ENCODE assay signal across 8 cellular contexts in genomic region chr3:44439499-44440295, GRCh38. TPM values are rescaled to one million over a fixed set of nuclear protein-coding genes. Genes with fewer than 3 reads are reported as not detected.
DNase-seq lines count a peak whose midpoint lies in the region; ATAC-seq, FAIRE-seq and TF ChIP-seq lines count a peak whose summit lies in the region.

No MANE protein-coding gene starts in this region.

- CTCF ChIA-PET in GM12878 (lab: Yijun Ruan, JAX) (interaction anchor here (0.8 to 1.9 kb wide), 10 partner anchors 9 to 120 kb away, joined by 3 to 19 read pairs (median 4); partner anchors contain the start of gene TCAIM), PC-9 (lab: Charles Lee) (no interaction called here)

- SMC1A ChIA-PET in GM12878 (lab: Charles Lee; ENCODE audit: uncharacterized antibody, unreplicated experiment): interaction anchor here (0.7 to 2.9 kb wide), 20 partner anchors 8 to 554 kb away, joined by 3 to 33 read pairs (median 3); partner anchors contain the start of gene TCAIM

- RAD21 ChIA-PET in GM12878 (lab: Charles Lee; ENCODE audit: unreplicated experiment): interaction anchor here (0.7 to 2.2 kb wide), 10 partner anchors 15 to 115 kb away, joined by 3 to 34 read pairs (median 4); partner anchors contain the start of genes TCAIM and ZNF445

- H3K4me1 Mint-ChIP-seq in T-helper 2 cell treated with Interferon-gamma antibody and Interleukin-4, amounts not matched to agents 5 μg/mL and 100 μg/mL, for 36 hours (ENCODE audit: low read depth): peaks cover 29% of the 10 kb centered on the region

- no peaks in the 10 kb centered on the region for H3F3A ChIP-seq in PC-9 (ENCODE audit: insufficient read depth, low read depth)

- H3K9ac ChIP-seq in GM12878 (ENCODE audit: control insufficient read depth, insufficient read depth, low read length): peak overlapping the region; percentile 52

- BruUV-seq in GM12878 (replicated peaks; lab: Mats Ljungman, UMichigan): TSS peak; percentile 47
- no TSS peak for BruUV-seq in PC-9 (replicated peaks; lab: Mats Ljungman, UMichigan)

- ATAC-seq in GM18858 (IDR thresholded peaks at IDR 0.05; ENCODE audit: unreplicated experiment) (peak; percentile 95), HG03095 (IDR thresholded peaks at IDR 0.05; ENCODE audit: unreplicated experiment) (peak; percentile 97), GM12878 (peak; percentile 98)

- H3K79me2 ChIP-seq in GM12878 (ENCODE audit: control insufficient read depth, insufficient read depth, low read length) (no peaks in the 10 kb centered on the region), PC-9 (ENCODE audit: low read depth) (no peaks in the 10 kb centered on the region)

- TF ChIP-seq EP300 in GM12878 (IDR thresholded peaks at IDR 0.05; ENCODE audit: borderline replicate concordance in 1 of 2, control insufficient read depth in 1 of 2, low read depth in 2 of 2, low read length in 2 of 2): peak; percentile 71 to 77; a peak in 3 of 4 replicates

- peak; percentile 70; the same call in 1 of the 2 replicates for TF ChIP-seq POLR2A in GM12878 (IDR thresholded peaks at IDR 0.05; ENCODE audit: low read depth, low read length)

- peaks cover 25% of the 10 kb centered on the region for H3K4me1 ChIP-seq in GM12878 (ENCODE audit: control insufficient read depth, insufficient read depth, low read length)
- no peaks in the 10 kb centered on the region for H3K4me1 ChIP-seq in PC-9 (replicated peaks; ENCODE audit: insufficient read depth)

- H3K36me3 Mint-ChIP-seq in T-helper 2 cell treated with Interferon-gamma antibody and Interleukin-4, amounts not matched to agents 5 μg/mL and 100 μg/mL, for 36 hours (ENCODE audit: low read depth): peaks cover 38% of the 10 kb centered on the region

- peak overlapping the region; percentile 82 for H3K4me3 Mint-ChIP-seq in T-helper 2 cell treated with Interferon-gamma antibody and Interleukin-4, amounts not matched to agents 5 μg/mL and 100 μg/mL, for 36 hours

- in situ Hi-C loops in GM12878 (cut with MboI): no loop called here

- peak overlapping the region; percentile 92 for H3K27ac ChIP-seq in GM12878 (ENCODE audit: control insufficient read depth, insufficient read depth)
- H3K27ac ChIP-seq in PC-9: no peak overlapping the region

- 0% methylated on average over 7 of the region's 7 CpGs for WGBS in GM12878 (ENCODE audit: insufficient coverage, insufficient replicate concordance, low lambda C conversion rate, missing lambda C conversion rate)

- peak; percentile 99 for FAIRE-seq in GM12878 (lab: Jason Lieb, UNC)

- TF ChIP-seq CTCF in GM12878 (IDR thresholded peaks at IDR 0.05 in 2 of 3, conservative IDR thresholded peaks at IDR 0.05 in 1 of 3; ENCODE audit: control insufficient read depth in 2 of 3, extremely low read depth in 1 of 3, insufficient read depth in 1 of 3, low read depth in 3 of 3, low read length in 3 of 3): no peak
- TF ChIP-seq CTCF in PC-9 (conservative IDR thresholded peaks at IDR 0.05): no peak

- TF ChIP-seq RAD21 in GM12878 (IDR thresholded peaks at IDR 0.05; ENCODE audit: insufficient read depth, low read depth, low read length): no peak

- H3K27me3 Mint-ChIP-seq in T-helper 2 cell treated with Interferon-gamma antibody and Interleukin-4, amounts not matched to agents 5 μg/mL and 100 μg/mL, for 36 hours (ENCODE audit: low read depth): no peaks in the 10 kb centered on the region

- H3K4me3 ChIP-seq in GM12878 (peak overlapping the region; percentile 35; the same call in 1 of the 2 replicates), PC-9 (no peak overlapping the region)

- no peaks in the 10 kb centered on the region for H3K27me3 ChIP-seq in GM12878 (replicated peaks in 1 of 2; ENCODE audit: control insufficient read depth in 2 of 2, insufficient read depth in 2 of 2, low read length in 1 of 2)
- no peaks in the 10 kb centered on the region for H3K27me3 ChIP-seq in PC-9 (ENCODE audit: insufficient read depth, low read depth)

- H2AFZ ChIP-seq in GM12878 (ENCODE audit: control insufficient read depth, low read depth, low read length): peak overlapping the region; percentile 58
- no peak overlapping the region for H2AFZ ChIP-seq in PC-9

- no peaks in the 10 kb centered on the region for H3K9me2 ChIP-seq in PC-9 (ENCODE audit: insufficient read depth)

- POLR2A ChIA-PET in GM12878 (lab: Charles Lee) (interaction anchor here (0.5 to 1.7 kb wide), 10 partner anchors 13 to 422 kb away, joined by 3 to 10 read pairs (median 5); partner anchors contain the start of gene TCAIM), PC-9 (lab: Charles Lee; ENCODE audit: unreplicated experiment) (interaction anchor here (0.5 kb wide), 1 partner anchor 69 kb away, joined by 4 read pairs; no protein-coding TSS in a partner anchor)

- H3K4me2 ChIP-seq in GM12878 (ENCODE audit: control insufficient read depth, insufficient read depth) (peak overlapping the region; percentile 63), PC-9 (no peak overlapping the region)

- DNase-seq in T-helper 2 cell treated with Interferon-gamma antibody and Interleukin-4, amounts not matched to agents 5 μg/mL and 100 μg/mL, for 36 hours (ENCODE audit: low spot score): peak; percentile 89
- peak; percentile 88 for DNase-seq in GM12878 (ENCODE audit: low read depth, low spot score)
- DNase-seq in lung microvascular endothelial cell (ENCODE audit: low read depth in 2 of 2): peak; percentile 96 to 97
- peak; percentile 67 to 77 for DNase-seq in stimulated activated CD8-positive, alpha-beta memory T cell treated with anti-CD3 and anti-CD28 coated beads, Interleukin-15, amount 100 ng/mL, for 48 hours (ENCODE audit: low read depth in 2 of 2)
- no peak for DNase-seq in PC-9
- DNase-seq in DMS 273 (lab: John Stamatoyannopoulos, UW; ENCODE audit: unreplicated experiment): no peak

- H3K36me3 ChIP-seq in GM12878 (ENCODE audit: control insufficient read depth in 2 of 2, insufficient read depth in 2 of 2, low read length in 1 of 2) (peaks cover 0 to 1% of the 10 kb centered on the region in 2 experiments; a peak in 2 of 4 replicates), PC-9 (ENCODE audit: low read depth) (no peaks in the 10 kb centered on the region)

- no peaks in the 10 kb centered on the region for H3K9me3 Mint-ChIP-seq in T-helper 2 cell treated with Interferon-gamma antibody and Interleukin-4, amounts not matched to agents 5 μg/mL and 100 μg/mL, for 36 hours

- H4K20me1 ChIP-seq in GM12878 (ENCODE audit: control insufficient read depth, insufficient read depth) (no peaks in the 10 kb centered on the region), PC-9 (ENCODE audit: insufficient read depth) (no peaks in the 10 kb centered on the region)

- H3K9me3 ChIP-seq in GM12878 (replicated peaks; ENCODE audit: control insufficient read depth, insufficient read depth, low read length) (no peaks in the 10 kb centered on the region), PC-9 (ENCODE audit: insufficient read depth, low read depth) (no peaks in the 10 kb centered on the region; the same call in 1 of the 2 replicates)

- intact Hi-C loops in GM12878 (cut with micrococcal nuclease; ENCODE audit: unreplicated experiment): loop anchor here (1.0 to 2.0 kb wide), 2 partner anchors 37 to 101 kb away; partner anchors contain the start of genes TCAIM and ZNF445
- intact Hi-C loops in PC-9 (cut with micrococcal nuclease; ENCODE audit: unreplicated experiment): no loop called here

- H3K27ac Mint-ChIP-seq in T-helper 2 cell treated with Interferon-gamma antibody and Interleukin-4, amounts not matched to agents 5 μg/mL and 100 μg/mL, for 36 hours: peak overlapping the region; percentile 95

TF ChIP-seq in GM12878, 131 proteins besides CTCF, POLR2A, EP300 and RAD21 (continues in another document):
- peak; percentile 93 for TF ChIP-seq ZNF687 (IDR thresholded peaks at IDR 0.05)

RNA-seq across cellular contexts. Expression of gene ZNF445, which starts 37.8 kb away (rescaled TPM):
- 35.8 and 37.5 TPM in 2 replicates for total RNA-seq in GM12878 (2013; cell fraction: nucleolus; rRNA removed)
- total RNA-seq in GM12878 (2014; rRNA removed) (4.9 and 5.4 TPM in 2 replicates), GM12878 (2014; rRNA removed; fragmentation: Illumina TruSeq; extraction: Trizol) (7.6 and 9.0 TPM in 2 replicates), GM12878 (2021) (14.4 and 15.5 TPM in 2 replicates), lung microvascular endothelial cell (3.7 and 5.8 TPM in 2 replicates), PC-9 (2021) (15.9 and 20.3 TPM in 2 replicates)
- polyA plus RNA-seq in GM12878 (2011; ENCODE audit: low read depth): 3.3 TPM
- polyA plus RNA-seq in GM12878 (2011; rRNA removed) (5.7 and 6.2 TPM in 2 replicates), GM12878 (2014; fragmentation: Illumina TruSeq; extraction: Trizol) (7.2 and 8.6 TPM in 2 replicates), GM12878 (2014; fragmentation: Nextera tagmentation; extraction: Ambion mirVana) (under 1 TPM; 0.80 to 0.85 TPM), GM12878 (2014; rRNA removed) (7.2 and 8.0 TPM in 2 replicates), GM12878 (2016; fragmentation: Nextera tagmentation; extraction: Ambion mirVana) (1 to 10 TPM; 3.5 to 4.4 TPM)
- 3.9 and 4.0 TPM in 2 replicates for polyA plus RNA-seq in GM12878 (2011; cell fraction: cytosol; rRNA removed)
- polyA plus RNA-seq in GM12878 (2011; cell fraction: nucleus; rRNA removed): 8.3 and 9.2 TPM in 2 replicates
- 4.3 TPM in 2 replicates for polyA plus RNA-seq in GM12878 (2012)
- 13.0 and 13.4 TPM in 2 replicates for polyA minus RNA-seq in GM12878 (2011; rRNA and poly(A)+ RNA removed)
- 3.5 and 4.3 TPM in 2 replicates for polyA minus RNA-seq in GM12878 (2011; cell fraction: cytosol; rRNA and poly(A)+ RNA removed)
- polyA minus RNA-seq in GM12878 (2011; cell fraction: nucleus; rRNA and poly(A)+ RNA removed): 4.6 and 11.0 TPM in 2 replicates

Comparison
In these comparisons a context has a peak if more than half of its experiments do, and no peak if none do; other contexts are left out.
1. DNase-seq: peak in T-helper 2 cell treated with Interferon-gamma antibody and Interleukin-4, amounts not matched to agents 5 μg/mL and 100 μg/mL, for 36 hours (single experiment), GM12878 (single experiment), lung microvascular endothelial cell (2 of 2) and stimulated activated CD8-positive, alpha-beta memory T cell treated with anti-CD3 and anti-CD28 coated beads, Interleukin-15, amount 100 ng/mL, for 48 hours (2 of 2); none in PC-9 (0 of 2) and DMS 273 (single experiment).
2. Peak in every context shown above with its lines, with median percentiles within 50 percentile points of each other: ATAC-seq.